8 cellular contexts compared by ENCODE assay signal in the genomic region with DNA sequence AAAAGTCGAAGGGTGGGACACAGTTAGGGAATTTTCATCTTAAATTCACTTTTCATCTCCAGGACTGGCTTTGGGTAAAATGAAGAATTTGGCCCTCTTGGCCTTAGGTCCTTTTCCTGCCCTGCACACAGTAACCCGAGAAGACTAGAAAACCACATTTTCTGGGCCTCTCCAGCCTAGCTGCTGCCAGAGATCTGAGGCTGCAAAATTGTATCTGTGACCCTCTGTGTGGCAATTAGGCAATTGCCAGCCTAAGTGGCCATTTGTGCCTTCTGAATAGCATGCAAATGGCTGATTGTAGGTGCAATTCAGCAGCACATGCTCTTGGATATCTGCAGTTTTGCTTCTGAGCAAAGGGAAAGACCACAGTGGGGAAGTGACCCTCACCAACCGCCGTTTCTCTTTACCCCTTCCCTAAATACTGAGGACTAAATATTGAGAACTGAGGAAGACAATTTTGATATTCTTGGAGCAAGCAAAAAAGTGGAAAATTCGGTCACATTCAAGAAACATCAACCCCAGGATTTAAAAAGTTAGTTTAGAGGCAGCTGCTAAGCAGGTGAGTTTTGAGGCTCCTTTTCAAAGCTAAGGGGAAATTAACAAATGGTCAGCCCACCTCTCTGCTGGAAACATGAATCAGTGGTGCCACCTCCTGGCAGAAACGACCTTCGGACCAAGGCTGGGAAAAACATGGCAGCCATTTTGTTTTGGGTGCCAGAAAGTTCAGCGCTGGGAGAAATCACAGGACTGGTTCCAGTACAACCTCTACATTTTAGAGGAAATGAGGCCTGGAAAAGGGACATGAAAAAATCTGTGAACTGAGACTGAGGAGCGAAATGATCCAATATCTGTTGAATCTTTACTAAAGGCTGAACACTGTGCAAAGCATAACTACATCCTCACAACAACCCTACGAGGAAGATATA. TPM values are rescaled to one million over a fixed set of nuclear protein-coding genes. Genes with fewer than 3 reads are reported as not detected.
DNase-seq lines count a peak whose midpoint lies in the region; ATAC-seq and TF ChIP-seq lines count a peak whose summit lies in the region.

No MANE protein-coding gene starts in this region.

- peaks cover 2% of the 10 kb centered on the region; the same call in 1 of the 2 replicates for H3K4me1 ChIP-seq in IMR-90 (ENCODE audit: control insufficient read depth, insufficient read depth, low read length)
- peaks cover 7% of the 10 kb centered on the region for H3K4me1 ChIP-seq in hepatocyte (ENCODE audit: insufficient read depth)
- no peaks in the 10 kb centered on the region for H3K4me1 ChIP-seq in transverse colon

- no peak overlapping the region for H3K4me3 ChIP-seq in IMR-90 (ENCODE audit: insufficient read depth, low read depth, low read length)
- no peak overlapping the region for H3K4me3 ChIP-seq in hepatocyte
- H3K4me3 ChIP-seq in transverse colon = no peak overlapping the region

- H3K27ac ChIP-seq in IMR-90 (ENCODE audit: insufficient read depth, low read length) = no peak overlapping the region
- H3K27ac ChIP-seq in hepatocyte = peak overlapping the region; percentile 19
- no peak overlapping the region for H3K27ac ChIP-seq in transverse colon

- TF ChIP-seq RAD21 in IMR-90 (IDR thresholded peaks at IDR 0.05; ENCODE audit: low read length) = peak; percentile 80

- no peak overlapping the region for H3K56ac ChIP-seq in IMR-90 (ENCODE audit: extremely low read depth, insufficient read depth, low read length)

- H2BK20ac ChIP-seq in IMR-90 (ENCODE audit: low read depth, low read length) = no peak overlapping the region

- H3K79me1 ChIP-seq in IMR-90 (ENCODE audit: low read depth in 1 of 2, low read length in 2 of 2) = no peaks in the 10 kb centered on the region

- H3K27me3 Mint-ChIP-seq in T-helper 2 cell treated with Interferon-gamma antibody and Interleukin-4, amounts not matched to agents 5 μg/mL and 100 μg/mL, for 36 hours (ENCODE audit: low read depth) = peaks cover 3% of the 10 kb centered on the region

- no peaks in the 10 kb centered on the region; the same call in 1 of the 2 replicates for H3K9me1 ChIP-seq in IMR-90 (ENCODE audit: insufficient read depth, low read length)

- H3K4me2 ChIP-seq in IMR-90 (ENCODE audit: low read depth, low read length) (no peak overlapping the region), hepatocyte (peak overlapping the region; percentile 59)

- H3K9ac ChIP-seq in IMR-90 (ENCODE audit: low read depth, low read length) = no peak overlapping the region

- peak; percentile 85 for ATAC-seq in IMR-90 (ENCODE audit: low read depth)
- no peak for ATAC-seq in omental fat pad (ENCODE audit: low FRiP score)

- peak overlapping the region; percentile 45; the same call in 1 of the 2 replicates for H3K4ac ChIP-seq in IMR-90 (ENCODE audit: low read depth, low read length)

- H3K36me3 ChIP-seq in IMR-90 (ENCODE audit: control insufficient read depth, insufficient read depth, low read length) = no peaks in the 10 kb centered on the region
- H3K36me3 ChIP-seq in hepatocyte (replicated peaks; ENCODE audit: insufficient read depth, low read depth) = no peaks in the 10 kb centered on the region
- no peaks in the 10 kb centered on the region for H3K36me3 ChIP-seq in transverse colon

- no peak for TF ChIP-seq EP300 in transverse colon (IDR thresholded peaks at IDR 0.05; ENCODE audit: low read depth)

- CTCF ChIA-PET in IMR-90 (lab: Yijun Ruan, JAX) = interaction anchor here (0.6 to 1.4 kb wide), 5 partner anchors 24 to 546 kb away, joined by 3 to 4 read pairs (median 3); no protein-coding TSS in a partner anchor

- BruUV-seq in IMR-90 (replicated peaks; lab: Mats Ljungman, UMichigan) = no TSS peak

- H2AK5ac ChIP-seq in IMR-90 (ENCODE audit: low read depth, low read length) = no peak overlapping the region; the same call in 1 of the 2 replicates

- H2AK9ac ChIP-seq in IMR-90 (replicated peaks; ENCODE audit: low read depth, low read length, poor library complexity) = no peak overlapping the region

- no peak overlapping the region; the same call in 1 of the 2 replicates for H3K23ac ChIP-seq in IMR-90 (ENCODE audit: low read depth, low read length)

- no peaks in the 10 kb centered on the region for H3K9me2 ChIP-seq in hepatocyte (replicated peaks; ENCODE audit: insufficient read depth)

- H4K8ac ChIP-seq in IMR-90 (ENCODE audit: low read depth in 2 of 2, low read length in 2 of 2) = peak overlapping the region; percentile 28 to 92

- H4K20me1 ChIP-seq in IMR-90 (ENCODE audit: insufficient read depth, low read length) = no peaks in the 10 kb centered on the region
- H4K20me1 ChIP-seq in hepatocyte (ENCODE audit: insufficient read depth, poor library complexity, severe bottlenecking) = no peaks in the 10 kb centered on the region

- H4K5ac ChIP-seq in IMR-90 (ENCODE audit: low read depth, low read length) = peak overlapping the region; percentile 88; the same call in 1 of the 2 replicates

- H2AFZ ChIP-seq in IMR-90 (replicated peaks; ENCODE audit: low read length, poor library complexity) (peak overlapping the region; percentile 52), hepatocyte (peak overlapping the region; percentile 95)

- H2BK15ac ChIP-seq in IMR-90 (ENCODE audit: low read depth, low read length) = no peak overlapping the region

- H3K4me1 Mint-ChIP-seq in T-helper 2 cell treated with Interferon-gamma antibody and Interleukin-4, amounts not matched to agents 5 μg/mL and 100 μg/mL, for 36 hours (ENCODE audit: low read depth) = peaks cover 4% of the 10 kb centered on the region

- POLR2A ChIA-PET in IMR-90 (lab: Charles Lee; ENCODE audit: unreplicated experiment) = interaction anchor here (0.5 kb wide), 1 partner anchor 71 kb away, joined by 5 read pairs; no protein-coding TSS in a partner anchor

- no peaks in the 10 kb centered on the region for H3K36me3 Mint-ChIP-seq in T-helper 2 cell treated with Interferon-gamma antibody and Interleukin-4, amounts not matched to agents 5 μg/mL and 100 μg/mL, for 36 hours (ENCODE audit: low read depth)

- TF ChIP-seq CTCF in IMR-90 (conservative IDR thresholded peaks at IDR 0.05; ENCODE audit: low read depth, low read length) = peak; percentile 77
- peak; percentile 83 for TF ChIP-seq CTCF in hepatocyte (IDR thresholded peaks at IDR 0.05; ENCODE audit: poor library complexity)
- peak in 3 of 5 experiments; percentile 10 to 30 (median 23) for TF ChIP-seq CTCF in transverse colon (IDR thresholded peaks at IDR 0.05)
- TF ChIP-seq CTCF in omental fat pad (IDR thresholded peaks at IDR 0.05) = no peak

- H3K4me3 Mint-ChIP-seq in T-helper 2 cell treated with Interferon-gamma antibody and Interleukin-4, amounts not matched to agents 5 μg/mL and 100 μg/mL, for 36 hours = no peak overlapping the region

- no CpG with 5 or more reads among the region's 10 CpGs for WGBS in IMR-90 (ENCODE audit: extremely low coverage in 2 of 2, insufficient read length in 1 of 2), 2 experiments
- WGBS in hepatocyte (ENCODE audit: low lambda C conversion rate, missing lambda C conversion rate) = 39% methylated on average over 10 of the region's 10 CpGs
- WGBS in transverse colon (ENCODE audit: low coverage in 1 of 2), 2 donors = 55 to 57% methylated on average over 8 to 10 of the region's 10 CpGs

- peak overlapping the region; percentile 63; the same call in 1 of the 2 replicates for H2BK120ac ChIP-seq in IMR-90 (ENCODE audit: low read depth, low read length)

- no peak overlapping the region for H4K91ac ChIP-seq in IMR-90 (ENCODE audit: insufficient read depth, low read depth, low read length)

- H3K18ac ChIP-seq in IMR-90 (ENCODE audit: low read depth, low read length) = no peak overlapping the region; the same call in 1 of the 2 replicates

- intact Hi-C loops in IMR-90 (cut with micrococcal nuclease) = loop anchor here (1.0 to 10.0 kb wide), 2 partner anchors 151 to 285 kb away; no protein-coding TSS in a partner anchor
- intact Hi-C loops in transverse colon (cut with DNase I; ENCODE audit: low total_unique reads) = no loop called here

- H3K79me2 ChIP-seq in hepatocyte = no peaks in the 10 kb centered on the region

- H3K14ac ChIP-seq in IMR-90 (replicated peaks; ENCODE audit: low read depth, low read length) = peak overlapping the region; percentile 70; the same call in 1 of the 2 replicates

- H3K27me3 ChIP-seq in IMR-90 (ENCODE audit: control insufficient read depth, insufficient read depth, low read length) (peaks cover 5% of the 10 kb centered on the region), hepatocyte (no peaks in the 10 kb centered on the region), transverse colon (no peaks in the 10 kb centered on the region)

- no peak overlapping the region for H2BK5ac ChIP-seq in IMR-90 (ENCODE audit: low read depth, low read length, poor library complexity, severe bottlenecking)

- peaks cover 4% of the 10 kb centered on the region for H3K9me3 Mint-ChIP-seq in T-helper 2 cell treated with Interferon-gamma antibody and Interleukin-4, amounts not matched to agents 5 μg/mL and 100 μg/mL, for 36 hours

- H3K27ac Mint-ChIP-seq in T-helper 2 cell treated with Interferon-gamma antibody and Interleukin-4, amounts not matched to agents 5 μg/mL and 100 μg/mL, for 36 hours = no peak overlapping the region

- H3K9me3 ChIP-seq in IMR-90 (ENCODE audit: control insufficient read depth, insufficient read depth, low read length) (no peaks in the 10 kb centered on the region), hepatocyte (ENCODE audit: low read depth) (no peaks in the 10 kb centered on the region), transverse colon (no peaks in the 10 kb centered on the region)

- dilution Hi-C loops in IMR-90 (cut with HindIII; ENCODE audit: low sequenced_read_pairs, unreplicated experiment) = no loop called here

- DNase-seq in A172 (ENCODE audit: low spot score) = peak; percentile 50
- peak; percentile 64 for DNase-seq in Daoy (ENCODE audit: low read depth)
- peak; percentile 52 for DNase-seq in IMR-90
- DNase-seq in T-helper 2 cell treated with Interferon-gamma antibody and Interleukin-4, amounts not matched to agents 5 μg/mL and 100 μg/mL, for 36 hours (ENCODE audit: low spot score) = peak; percentile 10
- DNase-seq in hepatocyte (ENCODE audit: low spot score) = peak; percentile 78
- peak; percentile 8 for DNase-seq in transverse colon
- DNase-seq in omental fat pad (ENCODE audit: low spot score) = no peak
- no peak for DNase-seq in T-helper 9 cell

- in situ Hi-C loops in IMR-90 (cut with MboI; ENCODE audit: low sequenced_read_pairs) = loop anchor here (25.0 kb wide), 1 partner anchor 137 kb away; no protein-coding TSS in a partner anchor
- in situ Hi-C loops in transverse colon (cut with MboI; ENCODE audit: low pct_ligation_motif_present in 1 of 4, low pct_unique_long_range_greater_than_20kb in 1 of 4, low sequenced_read_pairs in 3 of 4) = no loop called here

- TF ChIP-seq POLR2A in IMR-90 (IDR thresholded peaks at IDR 0.05; ENCODE audit: low read depth, low read length) = no peak
- no peak for TF ChIP-seq POLR2A in transverse colon (IDR thresholded peaks at IDR 0.05)

RNA-seq across cellular contexts. Expression of a gene that starts 56.6 kb away (rescaled TPM):
- 3.6 and 8.7 TPM in 2 replicates for total RNA-seq in A172 (2014; rRNA removed; shearing (Covaris generic))
- 0.63 and 2.9 TPM in 2 replicates for total RNA-seq in Daoy (2014; rRNA removed; shearing (Covaris generic))
- total RNA-seq in IMR-90 (2012; rRNA removed) = 1.4 and 1.7 TPM in 2 replicates
- polyA plus RNA-seq in IMR-90 (2012; rRNA removed) = 0.89 and 0.99 TPM in 2 replicates
- polyA plus RNA-seq in IMR-90 (2012; cell fraction: cytosol; rRNA removed) = 0.61 and 0.62 TPM in 2 replicates
- polyA plus RNA-seq in IMR-90 (2012; cell fraction: nucleus; rRNA removed; ENCODE audit: low replicate concordance) = 0.59 and 1.1 TPM in 2 replicates
- total RNA-seq in hepatocyte = 10.8 and 19.0 TPM in 2 replicates
- polyA plus RNA-seq in hepatocyte = 6.6 and 7.8 TPM in 2 replicates
- total RNA-seq in transverse colon = under 1 TPM; 0.20 to 0.75 (median 0.66) TPM
- 1 to 10 TPM; 1.8 to 6.8 (median 2.9) TPM for total RNA-seq in omental fat pad

Comparison
In these comparisons a context has a peak if more than half of its experiments do, and no peak if none do; other contexts are left out.
1. DNase-seq: peak in A172 (single experiment), Daoy (single experiment), IMR-90 (single experiment), T-helper 2 cell treated with Interferon-gamma antibody and Interleukin-4, amounts not matched to agents 5 μg/mL and 100 μg/mL, for 36 hours (single experiment), hepatocyte (single experiment) and transverse colon (single experiment); none in omental fat pad (single experiment) and T-helper 9 cell (single experiment).
2. CTCF ChIP-seq: peak in IMR-90 (single experiment), hepatocyte (single experiment) and transverse colon (3 of 5); none in omental fat pad (0 of 3).